19 cellular contexts compared by ENCODE assay signal in the genomic region with DNA sequence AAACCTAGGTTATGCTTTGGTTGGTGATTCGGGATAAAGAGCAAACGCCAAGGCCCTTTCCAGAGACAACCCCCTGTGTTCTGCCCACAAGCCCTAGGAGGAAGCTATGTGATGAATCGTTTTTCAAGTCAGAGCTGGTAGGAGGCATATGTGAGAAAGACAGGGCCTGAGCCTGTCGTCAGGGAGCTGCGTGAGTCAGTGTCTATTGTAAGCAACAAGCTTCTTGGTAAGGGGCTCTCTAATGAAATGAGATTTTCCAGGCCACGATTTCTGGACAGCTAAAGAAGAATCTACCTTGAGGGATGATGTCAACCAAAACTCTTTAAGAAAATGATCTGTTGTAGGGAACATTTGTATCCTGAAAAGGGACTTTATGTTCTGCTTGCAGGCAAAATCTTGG.
DNase-seq lines count a peak whose midpoint lies in the region; ATAC-seq and TF ChIP-seq lines count a peak whose summit lies in the region.
"Had no signal": no experiment of that assay in that cellular context is flagged by ENCODE, and none has a peak within 500 bp of the region (broad histone marks: within the 10 kb centered on the region; RNA-seq: fewer than 3 reads in every experiment).

No MANE protein-coding gene starts in this region.

- H3K23ac ChIP-seq in trophoblast cell (ENCODE audit: low read length): no peak overlapping the region

- H3K4me3 ChIP-seq in HCT116 (replicated peaks in 1 of 2; ENCODE audit: low read depth in 1 of 2, low read length in 2 of 2) (no peak overlapping the region), trophoblast cell (ENCODE audit: low read depth, low read length) (no peak overlapping the region)
- H3K4me3 ChIP-seq: right lobe of liver had no signal

- H3K36me3 ChIP-seq in HCT116 (ENCODE audit: control insufficient read depth in 1 of 2, insufficient read depth in 2 of 2, low read length in 2 of 2) (no peaks in the 10 kb centered on the region), trophoblast cell (ENCODE audit: control insufficient read depth in 1 of 2, insufficient read depth in 2 of 2, low read length in 2 of 2) (no peaks in the 10 kb centered on the region)
- H3K36me3 ChIP-seq: right lobe of liver had no signal

- no peak overlapping the region for H2BK12ac ChIP-seq in trophoblast cell (ENCODE audit: low read length)

- no peak overlapping the region for H4K91ac ChIP-seq in trophoblast cell (ENCODE audit: low read depth, low read length)

- H3K18ac ChIP-seq in trophoblast cell (ENCODE audit: low read length): no peak overlapping the region

- H3K4me2 ChIP-seq in HCT116 (ENCODE audit: low read length) (no peak overlapping the region), trophoblast cell (ENCODE audit: low read length) (no peak overlapping the region)

- no peaks in the 10 kb centered on the region for H3K9me3 ChIP-seq in HCT116 (ENCODE audit: control insufficient read depth in 1 of 2, insufficient read depth in 1 of 2, low read depth in 1 of 2, low read length in 2 of 2)
- H3K9me3 ChIP-seq in trophoblast cell (ENCODE audit: insufficient read depth, low read depth, low read length): no peaks in the 10 kb centered on the region
- H3K9me3 ChIP-seq: right lobe of liver had no signal

- H3K9ac ChIP-seq in HCT116 (ENCODE audit: low read length) (no peak overlapping the region), trophoblast cell (ENCODE audit: low read length) (no peak overlapping the region)

- CTCF ChIA-PET in HCT116 (lab: Charles Lee): no interaction called here

- H4K20me1 ChIP-seq in HCT116 (ENCODE audit: insufficient read depth): no peaks in the 10 kb centered on the region

- H3K4ac ChIP-seq in trophoblast cell (ENCODE audit: low read depth, low read length): no peak overlapping the region

- RAD21 ChIA-PET in HCT116 (lab: Charles Lee; ENCODE audit: low non-redundant PET in 1 of 2, low total read pairs in 2 of 2, uncharacterized antibody in 2 of 2, unreplicated experiment in 2 of 2): no interaction called here

- no CpG with 5 or more reads among the region's 6 CpGs for WGBS in trophoblast cell (ENCODE audit: extremely low coverage, insufficient coverage, insufficient read length)

- no peak for TF ChIP-seq RAD21 in HCT116 (IDR thresholded peaks at IDR 0.05; ENCODE audit: low read depth)

- no peak for DNase-seq in HCT116 (ENCODE audit: low read depth, low spot score)
- peak; percentile 81 for DNase-seq in amniotic epithelial cell (ENCODE audit: low read depth)
- DNase-seq in iris pigment epithelial cell (ENCODE audit: low read depth): peak; percentile 28
- DNase-seq in trophoblast cell: no peak
- no peak for DNase-seq in NCI-H526 treated with DMSO at 0.1 percent for 48 hours (lab: John Stamatoyannopoulos, UW)
- DNase-seq in stimulated activated naive CD4-positive, alpha-beta T cell treated with Interleukin-2 at 50 U/mL for 16 hours (lab: John Stamatoyannopoulos, UW): no peak
- DNase-seq in medulla oblongata (ENCODE audit: extremely low spot score): no peak
- DNase-seq: activated naive CD4-positive, alpha-beta T cell treated with anti-CD3 and anti-CD28 coated beads for 36 hours; effector memory CD4-positive, alpha-beta T cell; left cardiac atrium; naive thymus-derived CD8-positive, alpha-beta T cell; NCI-H1930; NCI-H526; right lobe of liver; stimulated activated CD4-positive, alpha-beta T cell treated with anti-CD3 and anti-CD28 coated beads, Interleukin-4, amount 100 ng/mL, for 1 hour; T-helper 1 cell had no signal

- H2BK120ac ChIP-seq in trophoblast cell (ENCODE audit: insufficient read depth, low read length, poor library complexity): no peak overlapping the region

- H3K79me2 ChIP-seq in HCT116 (ENCODE audit: insufficient read depth, low read length) (no peaks in the 10 kb centered on the region), trophoblast cell (ENCODE audit: control insufficient read depth, insufficient read depth, low read length, poor library complexity) (no peaks in the 10 kb centered on the region)

- H3K4me1 ChIP-seq in HCT116 (ENCODE audit: control insufficient read depth in 1 of 2, insufficient read depth in 2 of 2, low read length in 2 of 2) (peaks cover 3 to 9% of the 10 kb centered on the region in 2 experiments; a peak in 3 of 4 replicates), trophoblast cell (ENCODE audit: control insufficient read depth in 1 of 2, insufficient read depth in 2 of 2, low read length in 2 of 2) (peaks cover 0 to 3% of the 10 kb centered on the region in 2 experiments)

- no peak for TF ChIP-seq POLR2A in HCT116 (IDR thresholded peaks at IDR 0.05; ENCODE audit: borderline replicate concordance, extremely low read depth, insufficient read depth, insufficient read length)

- no peak overlapping the region for H3K14ac ChIP-seq in trophoblast cell (ENCODE audit: low read length)

- intact Hi-C loops in HCT116 (cut with micrococcal nuclease): no loop called here

- no peaks in the 10 kb centered on the region for H3K9me2 ChIP-seq in HCT116 (ENCODE audit: insufficient read depth)

- no peak overlapping the region for H3K27ac ChIP-seq in HCT116 (ENCODE audit: low read depth, low read length)
- H3K27ac ChIP-seq in trophoblast cell (ENCODE audit: low read depth, low read length): peak overlapping the region; percentile 55

- POLR2A ChIA-PET in HCT116 (lab: Charles Lee): no interaction called here

- no TSS peak for BruUV-seq in HCT116 (replicated peaks; lab: Mats Ljungman, UMichigan)

- H3K27me3 ChIP-seq in HCT116 (ENCODE audit: insufficient read depth, low read length) (no peaks in the 10 kb centered on the region), trophoblast cell (ENCODE audit: insufficient read depth, low read length) (no peaks in the 10 kb centered on the region)
- H3K27me3 ChIP-seq: right lobe of liver had no signal

- no peak for TF ChIP-seq CTCF in HCT116 (IDR thresholded peaks at IDR 0.05 in 2 of 3, conservative IDR thresholded peaks at IDR 0.05 in 1 of 3; ENCODE audit: borderline replicate concordance in 1 of 3, insufficient read depth in 1 of 3, low read depth in 2 of 3, low read length in 2 of 3)

- no peaks in the 10 kb centered on the region for H3K79me1 ChIP-seq in trophoblast cell (ENCODE audit: low read length)

- H2AFZ ChIP-seq in HCT116 (ENCODE audit: low read depth, low read length, poor library complexity, severe bottlenecking): peak overlapping the region; percentile 13
- no peak overlapping the region for H2AFZ ChIP-seq in trophoblast cell (ENCODE audit: insufficient read depth, low read length, poor library complexity)

- H4K12ac ChIP-seq in trophoblast cell (ENCODE audit: low read depth, low read length): no peak overlapping the region

- H2AK5ac ChIP-seq in trophoblast cell (ENCODE audit: low read length): no peak overlapping the region

- no peak for ATAC-seq in HCT116
- ATAC-seq in GM21423 (IDR thresholded peaks at IDR 0.05; ENCODE audit: unreplicated experiment): no peak
- ATAC-seq: activated CD4-positive, CD25-positive, alpha-beta regulatory T cell treated with anti-CD3 and anti-CD28 coated beads, Interleukin-2, amount 50 U/mL, for 24 hours; naive thymus-derived CD8-positive, alpha-beta T cell; PC-3 had no signal

- no peak overlapping the region for H2BK5ac ChIP-seq in trophoblast cell (ENCODE audit: low read depth, low read length, poor library complexity)

- H4K8ac ChIP-seq in trophoblast cell (ENCODE audit: low read depth, low read length): no peak overlapping the region

TF ChIP-seq in HCT116, 20 proteins besides CTCF, POLR2A, EP300 and RAD21:
- TF ChIP-seq FOSL1 (IDR thresholded peaks at IDR 0.05; ENCODE audit: low read depth) (no peak), EZH2phosphoT487 (IDR thresholded peaks at IDR 0.05; ENCODE audit: borderline replicate concordance) (no peak)
- TF ChIP-seq, protein P1, sequence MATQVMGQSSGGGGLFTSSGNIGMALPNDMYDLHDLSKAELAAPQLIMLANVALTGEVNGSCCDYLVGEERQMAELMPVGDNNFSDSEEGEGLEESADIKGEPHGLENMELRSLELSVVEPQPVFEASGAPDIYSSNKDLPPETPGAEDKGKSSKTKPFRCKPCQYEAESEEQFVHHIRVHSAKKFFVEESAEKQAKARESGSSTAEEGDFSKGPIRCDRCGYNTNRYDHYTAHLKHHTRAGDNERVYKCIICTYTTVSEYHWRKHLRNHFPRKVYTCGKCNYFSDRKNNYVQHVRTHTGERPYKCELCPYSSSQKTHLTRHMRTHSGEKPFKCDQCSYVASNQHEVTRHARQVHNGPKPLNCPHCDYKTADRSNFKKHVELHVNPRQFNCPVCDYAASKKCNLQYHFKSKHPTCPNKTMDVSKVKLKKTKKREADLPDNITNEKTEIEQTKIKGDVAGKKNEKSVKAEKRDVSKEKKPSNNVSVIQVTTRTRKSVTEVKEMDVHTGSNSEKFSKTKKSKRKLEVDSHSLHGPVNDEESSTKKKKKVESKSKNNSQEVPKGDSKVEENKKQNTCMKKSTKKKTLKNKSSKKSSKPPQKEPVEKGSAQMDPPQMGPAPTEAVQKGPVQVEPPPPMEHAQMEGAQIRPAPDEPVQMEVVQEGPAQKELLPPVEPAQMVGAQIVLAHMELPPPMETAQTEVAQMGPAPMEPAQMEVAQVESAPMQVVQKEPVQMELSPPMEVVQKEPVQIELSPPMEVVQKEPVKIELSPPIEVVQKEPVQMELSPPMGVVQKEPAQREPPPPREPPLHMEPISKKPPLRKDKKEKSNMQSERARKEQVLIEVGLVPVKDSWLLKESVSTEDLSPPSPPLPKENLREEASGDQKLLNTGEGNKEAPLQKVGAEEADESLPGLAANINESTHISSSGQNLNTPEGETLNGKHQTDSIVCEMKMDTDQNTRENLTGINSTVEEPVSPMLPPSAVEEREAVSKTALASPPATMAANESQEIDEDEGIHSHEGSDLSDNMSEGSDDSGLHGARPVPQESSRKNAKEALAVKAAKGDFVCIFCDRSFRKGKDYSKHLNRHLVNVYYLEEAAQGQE (IDR thresholded peaks at IDR 0.05; ENCODE audit: low read depth): no peak

Comparison
In these comparisons a context has a peak if more than half of its experiments do, and no peak if none do; other contexts are left out.
1. DNase-seq: peak in amniotic epithelial cell (single experiment) and iris pigment epithelial cell (single experiment); none in HCT116 (single experiment), trophoblast cell (0 of 2), NCI-H526 treated with DMSO at 0.1 percent for 48 hours (single experiment), stimulated activated naive CD4-positive, alpha-beta T cell treated with Interleukin-2 at 50 U/mL for 16 hours (single experiment) and medulla oblongata (single experiment).